8 cellular contexts compared by ENCODE assay signal in genomic region chr1:1432951-1433803, GRCh38. TPM values are rescaled to one million over a fixed set of nuclear protein-coding genes. Genes with fewer than 3 reads are reported as not detected.
DNase-seq lines count a peak whose midpoint lies in the region; ATAC-seq and TF ChIP-seq lines count a peak whose summit lies in the region.

No MANE protein-coding gene starts in this region.

- H3K36me3 ChIP-seq in HUES64 (ENCODE audit: insufficient read depth, low read length) (0 out of 2 replicates have a peak, but pooled peaks cover 3% of the 10 kb centered on the region), lower lobe of right lung (no peaks in the 10 kb centered on the region), thymus (ENCODE audit: control insufficient read depth, insufficient read depth) (no peaks in the 10 kb centered on the region)

- no peak overlapping the region for H3K27ac Mint-ChIP-seq in activated T-helper 2 cell treated with anti-CD3 and anti-CD28 coated beads, Interferon-gamma antibody, Interleukin-2, Interleukin-4, amounts not matched to agents 10 μg/mL and 5 μg/mL and 100 μg/mL, durations not matched to agents 14 hours and 24 hours and 36 hours

- H3K9me3 ChIP-seq in HUES64 (ENCODE audit: insufficient read depth, low read depth, low read length) (no peaks in the 10 kb centered on the region), lower lobe of right lung (no peaks in the 10 kb centered on the region), thymus (ENCODE audit: control insufficient read depth) (peaks cover 1% of the 10 kb centered on the region)

- ATAC-seq in lower lobe of right lung (peak; percentile 78 to 79), HG03469 (IDR thresholded peaks at IDR 0.05; ENCODE audit: unreplicated experiment) (no peak)

- H3K4me1 Mint-ChIP-seq in activated T-helper 2 cell treated with anti-CD3 and anti-CD28 coated beads, Interferon-gamma antibody, Interleukin-2, Interleukin-4, amounts not matched to agents 10 μg/mL and 5 μg/mL and 100 μg/mL, durations not matched to agents 14 hours and 24 hours and 36 hours (ENCODE audit: low read depth): peaks cover 2% of the 10 kb centered on the region

- DNase-seq in C1 segment of cervical spinal cord (lab: John Stamatoyannopoulos, UW) (peak in 10 of 14 donors; percentile 46 to 92 (median 68)), cardiac fibroblast (ENCODE audit: low read depth in 2 of 2) (peak; percentile 25 to 36), lower lobe of right lung (peak; percentile 94)
- DNase-seq in effector CD8-positive, alpha-beta T cell (lab: John Stamatoyannopoulos, UW): no peak
- DNase-seq in activated T-helper 2 cell treated with anti-CD3 and anti-CD28 coated beads, Interferon-gamma antibody, Interleukin-2, Interleukin-4, amounts not matched to agents 10 μg/mL and 5 μg/mL and 100 μg/mL, durations not matched to agents 14 hours and 24 hours and 36 hours (ENCODE audit: low spot score): no peak

- H3K27me3 Mint-ChIP-seq in activated T-helper 2 cell treated with anti-CD3 and anti-CD28 coated beads, Interferon-gamma antibody, Interleukin-2, Interleukin-4, amounts not matched to agents 10 μg/mL and 5 μg/mL and 100 μg/mL, durations not matched to agents 14 hours and 24 hours and 36 hours (ENCODE audit: low read depth): peaks cover 20% of the 10 kb centered on the region

- H3K4me1 ChIP-seq in HUES64 (ENCODE audit: insufficient read depth, low read length): peaks cover 45% of the 10 kb centered on the region
- H3K4me1 ChIP-seq in lower lobe of right lung: peaks cover 88% of the 10 kb centered on the region
- peaks cover 10% of the 10 kb centered on the region for H3K4me1 ChIP-seq in thymus (ENCODE audit: control insufficient read depth, insufficient read depth, low read length)

- no peaks in the 10 kb centered on the region for H3K9me3 Mint-ChIP-seq in activated T-helper 2 cell treated with anti-CD3 and anti-CD28 coated beads, Interferon-gamma antibody, Interleukin-2, Interleukin-4, amounts not matched to agents 10 μg/mL and 5 μg/mL and 100 μg/mL, durations not matched to agents 14 hours and 24 hours and 36 hours

- TF ChIP-seq CTCF in cardiac fibroblast (IDR thresholded peaks at IDR 0.05; ENCODE audit: low read depth, low read length): no peak
- TF ChIP-seq CTCF in lower lobe of right lung (IDR thresholded peaks at IDR 0.05): no peak

- H3K27ac ChIP-seq in HUES64 (ENCODE audit: low read depth, low read length): peak overlapping the region; percentile 93
- peak overlapping the region; percentile 89 for H3K27ac ChIP-seq in lower lobe of right lung
- peak overlapping the region; percentile 70 for H3K27ac ChIP-seq in thymus (ENCODE audit: low read depth)

- H3K4me3 Mint-ChIP-seq in activated T-helper 2 cell treated with anti-CD3 and anti-CD28 coated beads, Interferon-gamma antibody, Interleukin-2, Interleukin-4, amounts not matched to agents 10 μg/mL and 5 μg/mL and 100 μg/mL, durations not matched to agents 14 hours and 24 hours and 36 hours (ENCODE audit: low read depth): no peak overlapping the region

- H3K4me3 ChIP-seq in HUES64 (ENCODE audit: low read length): peak overlapping the region; percentile 31
- H3K4me3 ChIP-seq in cardiac fibroblast (replicated peaks in 1 of 2; ENCODE audit: low read depth in 2 of 2, low read length in 2 of 2): no peak overlapping the region
- peak overlapping the region; percentile 28 for H3K4me3 ChIP-seq in lower lobe of right lung
- no peak overlapping the region for H3K4me3 ChIP-seq in thymus (ENCODE audit: low read length)

- H3K27me3 ChIP-seq in HUES64 (ENCODE audit: insufficient read depth, low read length): peaks cover 4% of the 10 kb centered on the region; the same call in 1 of the 2 replicates
- peaks cover 16% of the 10 kb centered on the region for H3K27me3 ChIP-seq in lower lobe of right lung (ENCODE audit: low read depth)
- peaks cover 32% of the 10 kb centered on the region for H3K27me3 ChIP-seq in thymus (ENCODE audit: control insufficient read depth, insufficient read depth)

- H3K36me3 Mint-ChIP-seq in activated T-helper 2 cell treated with anti-CD3 and anti-CD28 coated beads, Interferon-gamma antibody, Interleukin-2, Interleukin-4, amounts not matched to agents 10 μg/mL and 5 μg/mL and 100 μg/mL, durations not matched to agents 14 hours and 24 hours and 36 hours (ENCODE audit: low read depth): no peaks in the 10 kb centered on the region

- intact Hi-C loops in lower lobe of right lung (cut with DNase I): no loop called here
- intact Hi-C loops in activated T-helper 2 cell treated with anti-CD3 and anti-CD28 coated beads, Interferon-gamma antibody, Interleukin-2, Interleukin-4, amounts not matched to agents 10 μg/mL and 5 μg/mL and 100 μg/mL, durations not matched to agents 14 hours and 24 hours and 36 hours (cut with micrococcal nuclease): no loop called here

- peak overlapping the region; percentile 67 for H3K9ac ChIP-seq in HUES64 (ENCODE audit: low read depth, low read length)

- 38% methylated on average over 34 of the region's 34 CpGs for WGBS in HUES64
- WGBS in thymus: 77% methylated on average over 34 of the region's 34 CpGs

RNA-seq across cellular contexts. Expression of gene VWA1, which starts 2.3 kb away (rescaled TPM):
- 14.6 TPM for polyA plus RNA-seq in HUES64 (2013, experiment 1 of 2)
- polyA plus RNA-seq in HUES64 (2013, experiment 2 of 2): 10.6 TPM
- 58.7 TPM for total RNA-seq in lower lobe of right lung
- 16.8 TPM for polyA plus RNA-seq in thymus
- 4.0 and 4.7 TPM in 2 replicates for total RNA-seq in activated T-helper 2 cell treated with anti-CD3 and anti-CD28 coated beads, Interferon-gamma antibody, Interleukin-2, Interleukin-4, amounts not matched to agents 10 μg/mL and 5 μg/mL and 100 μg/mL, durations not matched to agents 14 hours and 24 hours and 36 hours

RNA-seq across cellular contexts. Expression of gene ANKRD65, which starts 12.1 kb away (rescaled TPM):
- 0.95 TPM for polyA plus RNA-seq in HUES64 (2013, experiment 1 of 2)
- 1.2 TPM for polyA plus RNA-seq in HUES64 (2013, experiment 2 of 2)
- 22.3 TPM for total RNA-seq in lower lobe of right lung
- polyA plus RNA-seq in thymus: 16.0 TPM
- not detected in 2 replicates for total RNA-seq in activated T-helper 2 cell treated with anti-CD3 and anti-CD28 coated beads, Interferon-gamma antibody, Interleukin-2, Interleukin-4, amounts not matched to agents 10 μg/mL and 5 μg/mL and 100 μg/mL, durations not matched to agents 14 hours and 24 hours and 36 hours

RNA-seq across cellular contexts. Expression of gene ATAD3C, which starts 16.3 kb away (rescaled TPM):
- 0.35 TPM for polyA plus RNA-seq in HUES64 (2013, experiment 1 of 2)
- polyA plus RNA-seq in HUES64 (2013, experiment 2 of 2): 0.63 TPM
- total RNA-seq in lower lobe of right lung: 7.8 TPM
- 2.8 TPM for polyA plus RNA-seq in thymus
- total RNA-seq in activated T-helper 2 cell treated with anti-CD3 and anti-CD28 coated beads, Interferon-gamma antibody, Interleukin-2, Interleukin-4, amounts not matched to agents 10 μg/mL and 5 μg/mL and 100 μg/mL, durations not matched to agents 14 hours and 24 hours and 36 hours: 0.53 and 0.62 TPM in 2 replicates

RNA-seq across cellular contexts. Expression of gene MRPL20, which starts 26.1 kb away (rescaled TPM):
- 147 TPM for polyA plus RNA-seq in HUES64 (2013, experiment 1 of 2)
- 128 TPM for polyA plus RNA-seq in HUES64 (2013, experiment 2 of 2)
- 79.8 TPM for total RNA-seq in lower lobe of right lung
- polyA plus RNA-seq in thymus: 140 TPM
- total RNA-seq in activated T-helper 2 cell treated with anti-CD3 and anti-CD28 coated beads, Interferon-gamma antibody, Interleukin-2, Interleukin-4, amounts not matched to agents 10 μg/mL and 5 μg/mL and 100 μg/mL, durations not matched to agents 14 hours and 24 hours and 36 hours: 143 and 154 TPM in 2 replicates

RNA-seq across cellular contexts. Expression of gene CCNL2, which starts 34.0 kb away (rescaled TPM):
- 90.6 TPM for polyA plus RNA-seq in HUES64 (2013, experiment 1 of 2)
- 82.9 TPM for polyA plus RNA-seq in HUES64 (2013, experiment 2 of 2)
- total RNA-seq in lower lobe of right lung: 165 TPM
- 340 TPM for polyA plus RNA-seq in thymus
- total RNA-seq in activated T-helper 2 cell treated with anti-CD3 and anti-CD28 coated beads, Interferon-gamma antibody, Interleukin-2, Interleukin-4, amounts not matched to agents 10 μg/mL and 5 μg/mL and 100 μg/mL, durations not matched to agents 14 hours and 24 hours and 36 hours: 123 and 124 TPM in 2 replicates

Comparison
In these comparisons a context has a peak if more than half of its experiments do, and no peak if none do; other contexts are left out.
1. DNase-seq: peak in C1 segment of cervical spinal cord (10 of 14), cardiac fibroblast (2 of 2) and lower lobe of right lung (single experiment); none in effector CD8-positive, alpha-beta T cell (single experiment) and activated T-helper 2 cell treated with anti-CD3 and anti-CD28 coated beads, Interferon-gamma antibody, Interleukin-2, Interleukin-4, amounts not matched to agents 10 μg/mL and 5 μg/mL and 100 μg/mL, durations not matched to agents 14 hours and 24 hours and 36 hours (single experiment).
2. H3K4me3 ChIP-seq: peak in HUES64 (single experiment) and lower lobe of right lung (single experiment); none in cardiac fibroblast (0 of 2) and thymus (single experiment).
3. RNA of gene VWA1, which starts 2.3 kb away (total RNA-seq): 58.7 TPM in lower lobe of right lung (single experiment); 4.0 to 4.7 TPM in activated T-helper 2 cell treated with anti-CD3 and anti-CD28 coated beads, Interferon-gamma antibody, Interleukin-2, Interleukin-4, amounts not matched to agents 10 μg/mL and 5 μg/mL and 100 μg/mL, durations not matched to agents 14 hours and 24 hours and 36 hours; every median in the first group is over 10 times any median in the second.
4. RNA of gene ANKRD65, which starts 12.1 kb away (total RNA-seq): 22.3 TPM in lower lobe of right lung (single experiment); not detected in activated T-helper 2 cell treated with anti-CD3 and anti-CD28 coated beads, Interferon-gamma antibody, Interleukin-2, Interleukin-4, amounts not matched to agents 10 μg/mL and 5 μg/mL and 100 μg/mL, durations not matched to agents 14 hours and 24 hours and 36 hours; every median in the first group is over 10 times any median in the second.
5. Peak in every context shown above with its lines, with median percentiles within 50 percentile points of each other: H3K27ac ChIP-seq.